Comparison of ENCODE assay signal across 8 cellular contexts in the genomic region with DNA sequence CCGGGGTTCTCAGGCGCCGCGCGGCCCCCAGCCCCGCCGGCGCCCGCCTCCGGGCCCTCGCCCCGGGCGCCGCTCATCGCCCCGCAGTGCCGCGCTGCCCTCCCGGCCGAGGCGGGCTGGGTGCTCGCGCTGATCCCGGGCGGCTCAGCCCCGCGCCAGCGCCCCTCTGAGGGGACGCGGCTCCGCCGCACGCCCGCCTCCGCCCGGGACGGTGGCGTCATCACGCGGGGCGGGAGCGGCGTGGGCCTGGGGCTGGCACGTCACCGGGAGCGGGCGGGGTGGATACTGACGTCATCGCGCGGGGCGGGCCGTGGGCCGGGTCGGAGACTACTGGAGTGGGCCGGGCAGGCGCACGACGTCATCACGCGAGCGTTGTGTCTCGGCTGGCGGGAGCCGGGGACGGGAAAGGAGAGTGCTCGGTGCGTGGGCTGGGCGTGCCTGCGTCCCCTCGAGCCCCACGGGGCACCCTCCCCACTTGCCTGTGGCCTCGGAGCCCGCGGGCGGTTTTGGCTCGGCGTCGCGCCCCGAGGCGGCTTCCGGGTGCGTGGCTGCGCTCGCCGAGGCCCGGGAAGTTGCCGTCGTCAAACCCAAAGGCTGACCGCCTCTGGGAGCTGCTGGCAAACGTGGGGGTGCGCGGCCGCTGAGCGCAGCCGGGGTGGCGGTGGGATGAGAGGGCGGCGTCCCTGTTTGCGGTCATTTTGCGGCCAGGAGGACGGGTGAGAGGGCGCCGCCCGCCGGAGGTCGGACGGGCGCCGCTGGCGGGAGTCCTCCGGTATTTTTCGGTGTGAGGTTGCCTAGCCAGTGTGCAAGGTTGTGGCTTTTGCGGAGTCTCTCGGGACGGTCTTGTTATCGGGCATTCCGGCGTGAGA. TPM values are rescaled to one million over a fixed set of nuclear protein-coding genes. Genes with fewer than 3 reads are reported as not detected.
DNase-seq lines count a peak whose midpoint lies in the region; ATAC-seq, FAIRE-seq and TF ChIP-seq lines count a peak whose summit lies in the region.

A gene with protein sequence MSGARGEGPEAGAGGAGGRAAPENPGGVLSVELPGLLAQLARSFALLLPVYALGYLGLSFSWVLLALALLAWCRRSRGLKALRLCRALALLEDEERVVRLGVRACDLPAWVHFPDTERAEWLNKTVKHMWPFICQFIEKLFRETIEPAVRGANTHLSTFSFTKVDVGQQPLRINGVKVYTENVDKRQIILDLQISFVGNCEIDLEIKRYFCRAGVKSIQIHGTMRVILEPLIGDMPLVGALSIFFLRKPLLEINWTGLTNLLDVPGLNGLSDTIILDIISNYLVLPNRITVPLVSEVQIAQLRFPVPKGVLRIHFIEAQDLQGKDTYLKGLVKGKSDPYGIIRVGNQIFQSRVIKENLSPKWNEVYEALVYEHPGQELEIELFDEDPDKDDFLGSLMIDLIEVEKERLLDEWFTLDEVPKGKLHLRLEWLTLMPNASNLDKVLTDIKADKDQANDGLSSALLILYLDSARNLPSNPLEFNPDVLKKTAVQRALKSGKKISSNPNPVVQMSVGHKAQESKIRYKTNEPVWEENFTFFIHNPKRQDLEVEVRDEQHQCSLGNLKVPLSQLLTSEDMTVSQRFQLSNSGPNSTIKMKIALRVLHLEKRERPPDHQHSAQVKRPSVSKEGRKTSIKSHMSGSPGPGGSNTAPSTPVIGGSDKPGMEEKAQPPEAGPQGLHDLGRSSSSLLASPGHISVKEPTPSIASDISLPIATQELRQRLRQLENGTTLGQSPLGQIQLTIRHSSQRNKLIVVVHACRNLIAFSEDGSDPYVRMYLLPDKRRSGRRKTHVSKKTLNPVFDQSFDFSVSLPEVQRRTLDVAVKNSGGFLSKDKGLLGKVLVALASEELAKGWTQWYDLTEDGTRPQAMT (minus strand): TSS at position 168 of the 869 bp plus-strand sequence. CDS start 91 bp downstream, at position 77.

- no peaks in the 10 kb centered on the region for H3K9me3 Mint-ChIP-seq in activated CD4-positive, alpha-beta T cell treated with anti-CD3 and anti-CD28 coated beads, Interleukin-2, amount 10 ng/mL, durations not matched to agents 24 days and 14 days

- DNase-seq in GM19239 (ENCODE audit: insufficient read length, low spot score) (peak; percentile 93), NCI-H526 (lab: John Stamatoyannopoulos, UW) (peak; percentile 90 to 99), coronary artery (ENCODE audit: low spot score) (peak; percentile 98), left lung (peak; percentile 99 to 100)
- DNase-seq in activated CD4-positive, alpha-beta T cell treated with anti-CD3 and anti-CD28 coated beads, Interleukin-2, amount 10 ng/mL, durations not matched to agents 24 days and 14 days: peak; percentile 100
- peak; percentile 100 for DNase-seq in stimulated activated CD4-positive, alpha-beta T cell treated with anti-CD3 and anti-CD28 coated beads, Interleukin-4, amount 100 ng/mL, for 1 hour

- H3K4me1 ChIP-seq in BLaER1 (peaks cover 50% of the 10 kb centered on the region), left lung (peaks cover 0 to 33% of the 10 kb centered on the region in 2 donors)

- H3K4me3 ChIP-seq in BLaER1 (peak within 1 kb of the TSS; percentile 95), coronary artery (peak within 1 kb of the TSS; percentile 91), left lung (peak within 1 kb of the TSS; percentile 79 to 84)

- TF ChIP-seq CTCF in coronary artery (IDR thresholded peaks at IDR 0.05) (no peak), left lung (IDR thresholded peaks at IDR 0.05) (no peak)

- H3K27me3 ChIP-seq in BLaER1 (no peaks in the 10 kb centered on the region), left lung (no peaks in the 10 kb centered on the region)

- peak within 1 kb of the TSS; percentile 95 for H3K4me2 ChIP-seq in BLaER1

- ATAC-seq in HG03457 (IDR thresholded peaks at IDR 0.05; ENCODE audit: unreplicated experiment) (peak; percentile 80), left lung (peak; percentile 88)

- no peaks in the 10 kb centered on the region for H3K9me3 ChIP-seq in BLaER1
- no peaks in the 10 kb centered on the region for H3K9me3 ChIP-seq in left lung

- FAIRE-seq in GM19239 (lab: Jason Lieb, UNC): peak; percentile 89

- H3K27ac ChIP-seq in BLaER1 (peak within 1 kb of the TSS; percentile 88), coronary artery (peak within 1 kb of the TSS; percentile 91 to 100), left lung (peak within 1 kb of the TSS; percentile 99)

- peaks cover 11% of the 10 kb centered on the region for H3K27me3 Mint-ChIP-seq in activated CD4-positive, alpha-beta T cell treated with anti-CD3 and anti-CD28 coated beads, Interleukin-2, amount 10 ng/mL, durations not matched to agents 24 days and 14 days

- intact Hi-C loops in activated CD4-positive, alpha-beta T cell treated with anti-CD3 and anti-CD28 coated beads, Interleukin-2, amount 10 ng/mL, durations not matched to agents 24 days and 14 days (cut with micrococcal nuclease): loop anchor here (1.0 to 5.0 kb wide), 8 partner anchors 11 to 146 kb away; partner anchors contain the start of genes DYNC2I1 and NCAPG2
- intact Hi-C loops in left lung (cut with DNase I): no loop called here

- peaks cover 19% of the 10 kb centered on the region for H4K20me1 ChIP-seq in BLaER1

- H3K4me1 Mint-ChIP-seq in activated CD4-positive, alpha-beta T cell treated with anti-CD3 and anti-CD28 coated beads, Interleukin-2, amount 10 ng/mL, durations not matched to agents 24 days and 14 days: peaks cover 39% of the 10 kb centered on the region

- peak within 1 kb of the TSS; percentile 87 for H3K4me3 Mint-ChIP-seq in activated CD4-positive, alpha-beta T cell treated with anti-CD3 and anti-CD28 coated beads, Interleukin-2, amount 10 ng/mL, durations not matched to agents 24 days and 14 days

- peak within 1 kb of the TSS; percentile 95 for H3K9ac ChIP-seq in BLaER1

- peaks cover 4% of the 10 kb centered on the region; the same call in 1 of the 2 replicates for H3K36me3 ChIP-seq in BLaER1
- no peaks in the 10 kb centered on the region for H3K36me3 ChIP-seq in left lung

- H3K36me3 Mint-ChIP-seq in activated CD4-positive, alpha-beta T cell treated with anti-CD3 and anti-CD28 coated beads, Interleukin-2, amount 10 ng/mL, durations not matched to agents 24 days and 14 days (ENCODE audit: low read depth): peaks cover 15% of the 10 kb centered on the region

- peak within 1 kb of the TSS; percentile 93 for H3K27ac Mint-ChIP-seq in activated CD4-positive, alpha-beta T cell treated with anti-CD3 and anti-CD28 coated beads, Interleukin-2, amount 10 ng/mL, durations not matched to agents 24 days and 14 days

RNA-seq across cellular contexts. Expression of the gene that starts here (rescaled TPM):
- 60.3 and 61.3 TPM in 2 replicates for total RNA-seq in activated CD4-positive, alpha-beta T cell treated with anti-CD3 and anti-CD28 coated beads, Interleukin-2, amount 10 ng/mL, durations not matched to agents 24 days and 14 days
- 10 to 100 TPM; 69.7 to 75.7 TPM for total RNA-seq in left lung

Comparison
In these comparisons a context has a peak if more than half of its experiments do, and no peak if none do; other contexts are left out.
1. Peak in every context shown above with its lines: DNase-seq, ATAC-seq, H3K4me3 ChIP-seq and H3K27ac ChIP-seq.